ENCODE assay signal across 18 cellular contexts in genomic region chr15:40348471-40348864, GRCh38. TPM values are rescaled to one million over a fixed set of nuclear protein-coding genes. Genes with fewer than 3 reads are reported as not detected.
A peak's percentile ranks its signal among the peaks of the same experiment; 100 is the strongest.
DNase-seq lines count a peak whose midpoint lies in the region; ATAC-seq, FAIRE-seq and TF ChIP-seq lines count a peak whose summit lies in the region.
"Had no signal": no experiment of that assay in that cellular context is flagged by ENCODE, and none has a peak within 500 bp of the region (broad histone marks: within the 10 kb centered on the region; RNA-seq: fewer than 3 reads in every experiment).

No MANE protein-coding gene starts in this region.

- H3K9me2 ChIP-seq in PC-9 (ENCODE audit: insufficient read depth) (no peaks in the 10 kb centered on the region), hepatocyte (replicated peaks; ENCODE audit: insufficient read depth) (no peaks in the 10 kb centered on the region)

- no peak overlapping the region for H3K4me3 Mint-ChIP-seq in naive thymus-derived CD8-positive, alpha-beta T cell
- H3K4me3 Mint-ChIP-seq: CD8-positive, alpha-beta memory T cell; GM23338 had no signal

- H3K27ac Mint-ChIP-seq in naive thymus-derived CD8-positive, alpha-beta T cell = peak overlapping the region in 2 of 10 donors; percentile 27 to 62
- H3K27ac Mint-ChIP-seq: GM23338 had no signal

- H3K27me3 ChIP-seq in PC-9 (ENCODE audit: insufficient read depth, low read depth) (no peaks in the 10 kb centered on the region), hepatocyte (no peaks in the 10 kb centered on the region), small intestine (ENCODE audit: control insufficient read depth in 2 of 2, insufficient read depth in 2 of 2, low read length in 2 of 2) (no peaks in the 10 kb centered on the region)
- H3K27me3 ChIP-seq: BE2C had no signal

- H3K36me3 ChIP-seq in PC-9 (ENCODE audit: low read depth) (no peaks in the 10 kb centered on the region), hepatocyte (replicated peaks; ENCODE audit: insufficient read depth, low read depth) (no peaks in the 10 kb centered on the region), small intestine (ENCODE audit: control insufficient read depth in 2 of 2, insufficient read depth in 2 of 2, low read length in 2 of 2) (peaks cover 0 to 4% of the 10 kb centered on the region in 2 donors)
- H3K36me3 ChIP-seq: BE2C had no signal

- DNase-seq in HUDEP-2 (lab: John Stamatoyannopoulos, UW; ENCODE audit: unreplicated experiment in 76 of 76) = peak in 57 of 76 experiments; percentile 7 to 61 (median 38)
- no peak for DNase-seq in PC-9
- DNase-seq in hepatocyte (ENCODE audit: low spot score) = no peak
- DNase-seq in small intestine = no peak
- DNase-seq in naive thymus-derived CD8-positive, alpha-beta T cell = no peak
- no peak for DNase-seq in DMS53 (lab: John Stamatoyannopoulos, UW)
- DNase-seq: BE2C; CD8-positive, alpha-beta memory T cell; Kasumi-1; NCI-H2029; NCI-H2171 treated with DMSO at 0.1 percent for 48 hours; NCI-H774; SIG-M5 had no signal

- H3K4me3 ChIP-seq in PC-9 (no peak overlapping the region), hepatocyte (no peak overlapping the region), small intestine (ENCODE audit: low read depth in 1 of 2, low read length in 2 of 2) (no peak overlapping the region)
- H3K4me3 ChIP-seq: GM23338 had no signal

- CTCF ChIA-PET in PC-9 (lab: Charles Lee) = interaction anchor here (0.5 to 1.0 kb wide), 2 partner anchors 10 to 214 kb away, joined by 3 read pairs; no protein-coding TSS in a partner anchor

- no peak for ATAC-seq in HG02885 (IDR thresholded peaks at IDR 0.05; ENCODE audit: poor library complexity, unreplicated experiment)
- no peak for ATAC-seq in naive thymus-derived CD8-positive, alpha-beta T cell
- ATAC-seq: GM23338, Panc1 had no signal

- POLR2A ChIA-PET in PC-9 (lab: Charles Lee; ENCODE audit: unreplicated experiment) = interaction anchor here (0.6 to 0.7 kb wide), 2 partner anchors 9 to 11 kb away, joined by 3 to 4 read pairs; no protein-coding TSS in a partner anchor
- POLR2A ChIA-PET in naive thymus-derived CD8-positive, alpha-beta T cell (lab: Charles Lee) = no interaction called here

- H3K4me1 Mint-ChIP-seq in naive thymus-derived CD8-positive, alpha-beta T cell = peaks cover 0 to 6% (median 2%) of the 10 kb centered on the region in 4 donors
- H3K4me1 Mint-ChIP-seq: CD8-positive, alpha-beta memory T cell had no signal

- WGBS in hepatocyte (ENCODE audit: low lambda C conversion rate, missing lambda C conversion rate) = 86% methylated on average over 5 of the region's 5 CpGs
- WGBS in small intestine, 3 donors = 29 to 69% (median 50%) methylated on average over 5 of the region's 5 CpGs

- H3K4me1 ChIP-seq in PC-9 (replicated peaks; ENCODE audit: insufficient read depth) (peaks cover 59% of the 10 kb centered on the region), hepatocyte (ENCODE audit: insufficient read depth) (peaks cover 46% of the 10 kb centered on the region), small intestine (ENCODE audit: control insufficient read depth in 2 of 2, insufficient read depth in 1 of 2, low read depth in 1 of 2, low read length in 1 of 2) (peaks cover 10% of the 10 kb centered on the region in 2 donors)

- H3K27ac ChIP-seq in PC-9 (peak overlapping the region; percentile 44), hepatocyte (peak overlapping the region; percentile 97), small intestine (ENCODE audit: low read depth in 1 of 2, low read length in 1 of 2) (peak overlapping the region; percentile 97 to 99)

- no peak for FAIRE-seq in small intestine (lab: Jason Lieb, UNC)

- intact Hi-C loops in PC-9 (cut with micrococcal nuclease; ENCODE audit: unreplicated experiment) = no loop called here

- no peaks in the 10 kb centered on the region for H3K36me3 Mint-ChIP-seq in naive thymus-derived CD8-positive, alpha-beta T cell
- H3K36me3 Mint-ChIP-seq: CD8-positive, alpha-beta memory T cell had no signal

- H3K27me3 Mint-ChIP-seq in naive thymus-derived CD8-positive, alpha-beta T cell = peaks cover 0 to 3% (median 0%) of the 10 kb centered on the region in 5 donors

- no peaks in the 10 kb centered on the region for H3K9me3 Mint-ChIP-seq in naive thymus-derived CD8-positive, alpha-beta T cell
- H3K9me3 Mint-ChIP-seq: CD8-positive, alpha-beta memory T cell; GM23338 had no signal

- BruUV-seq in PC-9 (replicated peaks; lab: Mats Ljungman, UMichigan) = no TSS peak

- no peak for TF ChIP-seq CTCF in PC-9 (conservative IDR thresholded peaks at IDR 0.05)
- TF ChIP-seq CTCF in hepatocyte (IDR thresholded peaks at IDR 0.05; ENCODE audit: poor library complexity) = no peak

- no peaks in the 10 kb centered on the region for H3K79me2 ChIP-seq in PC-9 (ENCODE audit: low read depth)
- peaks cover 5% of the 10 kb centered on the region for H3K79me2 ChIP-seq in hepatocyte

- H4K20me1 ChIP-seq in PC-9 (ENCODE audit: insufficient read depth) = no peaks in the 10 kb centered on the region
- H4K20me1 ChIP-seq in hepatocyte (ENCODE audit: insufficient read depth, poor library complexity, severe bottlenecking) = no peaks in the 10 kb centered on the region

- H3K9me3 ChIP-seq in PC-9 (ENCODE audit: insufficient read depth, low read depth) (no peaks in the 10 kb centered on the region), hepatocyte (ENCODE audit: low read depth) (no peaks in the 10 kb centered on the region), small intestine (ENCODE audit: control insufficient read depth, low read depth) (no peaks in the 10 kb centered on the region)
- H3K9me3 ChIP-seq: BE2C had no signal

- peaks cover 15% of the 10 kb centered on the region for H3F3A ChIP-seq in PC-9 (ENCODE audit: insufficient read depth, low read depth)

- H2AFZ ChIP-seq in PC-9 = no peak overlapping the region
- no peak overlapping the region for H2AFZ ChIP-seq in hepatocyte
- H2AFZ ChIP-seq: GM23338 had no signal

- peak overlapping the region; percentile 26 for H3K4me2 ChIP-seq in PC-9
- no peak overlapping the region for H3K4me2 ChIP-seq in hepatocyte
- H3K4me2 ChIP-seq: GM23338 had no signal

RNA-seq across cellular contexts. Expression of gene PHGR1, which starts 2.4 kb away (rescaled TPM):
- not detected in 2 replicates for total RNA-seq in PC-9 (2021)
- total RNA-seq in hepatocyte = 49.8 and 76.1 TPM in 2 replicates
- polyA plus RNA-seq in hepatocyte = 207 and 222 TPM in 2 replicates
- over 10,000 TPM in 2 of 3 donors, 1,000 to 10,000 TPM in 1; 4,043 to 32,483 (median 28,942) TPM for polyA plus RNA-seq in small intestine
- not detected for total RNA-seq in naive thymus-derived CD8-positive, alpha-beta T cell
- polyA plus RNA-seq in naive thymus-derived CD8-positive, alpha-beta T cell = not detected
- total RNA-seq: CD8-positive, alpha-beta memory T cell; GM23338; NCI-H460 had no signal
- polyA plus RNA-seq: AG04450; CD8-positive, alpha-beta memory T cell; GM23338 had no signal

RNA-seq across cellular contexts. Expression of gene CCDC9B, which starts 7.7 kb away (rescaled TPM):
- total RNA-seq in PC-9 (2021) = 141 and 168 TPM in 2 replicates
- total RNA-seq in hepatocyte = 1.8 and 4.0 TPM in 2 replicates
- 5.3 and 7.6 TPM in 2 replicates for polyA plus RNA-seq in hepatocyte
- polyA plus RNA-seq in small intestine = 1 to 10 TPM; 2.2 to 7.4 (median 2.7) TPM
- total RNA-seq in naive thymus-derived CD8-positive, alpha-beta T cell = 1 to 10 TPM; 1.4 to 1.5 TPM
- under 1 TPM in 2 of 3 donors, not detected in 1; 0.08 to 0.62 TPM for polyA plus RNA-seq in naive thymus-derived CD8-positive, alpha-beta T cell

RNA-seq across cellular contexts. Expression of gene DISP2, which starts 9.6 kb away (rescaled TPM):
- total RNA-seq in PC-9 (2021) (0.35 and 0.63 TPM in 2 replicates), hepatocyte (0.12 and 1.0 TPM in 2 replicates)
- polyA plus RNA-seq in hepatocyte (0.93 and 1.5 TPM in 2 replicates), small intestine (10 to 100 TPM in 1 of 3 donors, 1 to 10 TPM in 2; 2.2 to 12.2 (median 3.4) TPM)
- total RNA-seq in naive thymus-derived CD8-positive, alpha-beta T cell = under 1 TPM; 0.31 to 0.52 TPM
- under 1 TPM; 0.02 to 0.73 (median 0.42) TPM for polyA plus RNA-seq in naive thymus-derived CD8-positive, alpha-beta T cell

RNA-seq across cellular contexts. Expression of gene INAFM2, which starts 25.0 kb away (rescaled TPM):
- 2.4 and 3.1 TPM in 2 replicates for total RNA-seq in PC-9 (2021)
- total RNA-seq in hepatocyte = 13.7 and 14.4 TPM in 2 replicates
- 17.4 and 19.5 TPM in 2 replicates for polyA plus RNA-seq in hepatocyte
- 1 to 10 TPM; 4.7 to 7.6 (median 5.4) TPM for polyA plus RNA-seq in small intestine
- 1 to 10 TPM; 6.2 to 8.1 TPM for total RNA-seq in naive thymus-derived CD8-positive, alpha-beta T cell
- polyA plus RNA-seq in naive thymus-derived CD8-positive, alpha-beta T cell = 1 to 10 TPM in 2 of 3 donors, under 1 TPM in 1; 0.69 to 2.5 (median 1.9) TPM

RNA-seq across cellular contexts. Expression of gene KNSTRN, which starts 34.1 kb away (rescaled TPM):
- total RNA-seq in PC-9 (2021) (85.2 and 95.6 TPM in 2 replicates), hepatocyte (22.9 and 24.0 TPM in 2 replicates)
- polyA plus RNA-seq in hepatocyte (14.0 and 14.9 TPM in 2 replicates), small intestine (10 to 100 TPM in 1 of 3 donors, 1 to 10 TPM in 2; 4.1 to 24.3 (median 5.6) TPM)
- total RNA-seq in naive thymus-derived CD8-positive, alpha-beta T cell = 1 to 10 TPM; 8.4 to 8.8 TPM
- 1 to 10 TPM; 2.1 to 2.8 (median 2.4) TPM for polyA plus RNA-seq in naive thymus-derived CD8-positive, alpha-beta T cell

Comparison
In these comparisons a context has a peak if more than half of its experiments do, and no peak if none do; other contexts are left out.
1. DNase-seq: peak in HUDEP-2 (57 of 76); none in PC-9 (0 of 2), hepatocyte (single experiment), small intestine (single experiment), naive thymus-derived CD8-positive, alpha-beta T cell (0 of 10) and DMS53 (single experiment).
2. H3K27ac ChIP-seq: peak in every context shown above with its lines; median percentile 98 in small intestine; 97 in hepatocyte; 44 in PC-9.
3. RNA of gene PHGR1, which starts 2.4 kb away (total RNA-seq): 49.8 to 76.1 TPM in hepatocyte; not detected in PC-9 and not detected in naive thymus-derived CD8-positive, alpha-beta T cell; every median in the first group is over 10 times any median in the second.
4. RNA of gene CCDC9B, which starts 7.7 kb away (total RNA-seq): 141 to 168 TPM in PC-9; 1.8 to 4.0 TPM in hepatocyte and 1.4 to 1.5 TPM in naive thymus-derived CD8-positive, alpha-beta T cell; every median in the first group is over 10 times any median in the second.